16 cellular contexts compared by ENCODE assay signal in genomic region chr12:124758266-124759200, GRCh38.
DNase-seq lines count a peak whose midpoint lies in the region; ATAC-seq and TF ChIP-seq lines count a peak whose summit lies in the region.
"Had no signal": no experiment of that assay in that cellular context is flagged by ENCODE, and none has a peak within 500 bp of the region (broad histone marks: within the 10 kb centered on the region; RNA-seq: fewer than 3 reads in every experiment).

No MANE protein-coding gene starts in this region.

- H3K9me3 ChIP-seq in Panc1 (ENCODE audit: control insufficient read depth, insufficient read depth, low read depth, low read length) (peaks cover 8% of the 10 kb centered on the region; the same call in 1 of the 2 replicates), T-helper 17 cell (ENCODE audit: control insufficient read depth, low read length, poor library complexity, severe bottlenecking) (no peaks in the 10 kb centered on the region)
- H3K9me3 ChIP-seq: right lobe of liver had no signal

- no TSS peak for BruUV-seq in Panc1 (replicated peaks; lab: Mats Ljungman, UMichigan)

- H3K4me3 ChIP-seq in Panc1 (ENCODE audit: low read depth in 2 of 2, low read length in 2 of 2) (no peak overlapping the region), mesendoderm (ENCODE audit: low read length) (no peak overlapping the region)
- H3K4me3 ChIP-seq: right lobe of liver had no signal

- H4K8ac ChIP-seq in mesendoderm (ENCODE audit: low read depth, low read length): no peak overlapping the region

- no peak overlapping the region for H3K23ac ChIP-seq in mesendoderm (ENCODE audit: low read length)

- no peak overlapping the region for H3K4me3 Mint-ChIP-seq in T-helper 17 cell
- H3K4me3 Mint-ChIP-seq: natural killer cell; stimulated activated naive CD8-positive, alpha-beta T cell treated with anti-CD3 and anti-CD28 coated beads, Interleukin-15, Interleukin-2, amounts not matched to agents 100 ng/mL and 50 ng/mL, for 24 hours had no signal

- no peak overlapping the region for H3K4me2 ChIP-seq in mesendoderm (ENCODE audit: low read length)

- no peak overlapping the region for H3K27ac Mint-ChIP-seq in T-helper 17 cell
- H3K27ac Mint-ChIP-seq: natural killer cell had no signal

- ATAC-seq in Panc1: no peak
- no peak for ATAC-seq in left lobe of liver
- no peak for ATAC-seq in HG03097 (IDR thresholded peaks at IDR 0.05; ENCODE audit: low FRiP score, unreplicated experiment)
- ATAC-seq in T-helper 17 cell: no peak
- ATAC-seq: left colon, natural killer cell, right lobe of liver had no signal

- H3K27me3 ChIP-seq in Panc1 (ENCODE audit: control insufficient read depth, insufficient read depth, low read length) (no peaks in the 10 kb centered on the region), mesendoderm (ENCODE audit: insufficient read depth, low read length, poor library complexity) (no peaks in the 10 kb centered on the region)
- H3K27me3 ChIP-seq: right lobe of liver had no signal

- H3K56ac ChIP-seq in mesendoderm (ENCODE audit: low read length): no peak overlapping the region

- in situ Hi-C loops in Panc1 (cut with HindIII; ENCODE audit: low pct_unique_long_range_greater_than_20kb, low sequenced_read_pairs): no loop called here

- H2BK120ac ChIP-seq in mesendoderm (ENCODE audit: low read depth, low read length): no peak overlapping the region

- no peaks in the 10 kb centered on the region for H3K79me1 ChIP-seq in mesendoderm (ENCODE audit: low read length)

- H3K4me1 Mint-ChIP-seq in T-helper 17 cell: peaks cover 2% of the 10 kb centered on the region

- no peak overlapping the region for H3K4ac ChIP-seq in mesendoderm (ENCODE audit: low read depth, low read length)

- no peaks in the 10 kb centered on the region for H3K79me2 ChIP-seq in mesendoderm (ENCODE audit: control insufficient read depth, insufficient read depth, low read length)

- intact Hi-C loops in Panc1 (cut with micrococcal nuclease; ENCODE audit: unreplicated experiment): no loop called here

- H2AK5ac ChIP-seq in mesendoderm (ENCODE audit: low read length): no peak overlapping the region

- WGBS in mesendoderm (ENCODE audit: extremely low coverage, insufficient coverage, low lambda C conversion rate): no CpG with 5 or more reads among the region's 32 CpGs

- no peak overlapping the region for H2BK5ac ChIP-seq in mesendoderm (ENCODE audit: low read length)

- POLR2A ChIA-PET in Panc1 (lab: Charles Lee): no interaction called here

- H3K36me3 Mint-ChIP-seq in T-helper 17 cell (ENCODE audit: low read depth): peaks cover 3% of the 10 kb centered on the region
- H3K36me3 Mint-ChIP-seq: natural killer cell had no signal

- no peak overlapping the region for H4K5ac ChIP-seq in mesendoderm (ENCODE audit: low read length)

- DNase-seq in DMS79 treated with DMSO at 0.1 percent for 48 hours (lab: John Stamatoyannopoulos, UW) (peak; percentile 93), NCI-H2107 (lab: John Stamatoyannopoulos, UW) (peak; percentile 41), Panc1 (ENCODE audit: low read depth, low spot score) (no peak), mesendoderm (no peak), left lobe of liver (ENCODE audit: low spot score) (no peak), T-helper 17 cell (no peak)
- no peak for DNase-seq in activated effector memory CD4-positive, alpha-beta T cell treated with Interleukin-2 at 50 U/mL for 16 hours
- DNase-seq: activated CD4-positive, alpha-beta T cell treated with anti-CD3 and anti-CD28 coated beads, Interleukin-2, amount 50 U/mL, for 1 hour; GF-D8; left colon; natural killer cell; NCI-H2029; right lobe of liver had no signal

- H3K4me1 ChIP-seq in Panc1 (ENCODE audit: control insufficient read depth, insufficient read depth, low read length) (peaks cover 31% of the 10 kb centered on the region), mesendoderm (ENCODE audit: control insufficient read depth, low read depth, low read length) (peaks cover 9% of the 10 kb centered on the region)

- H3K27me3 Mint-ChIP-seq in T-helper 17 cell: peaks cover 48% of the 10 kb centered on the region

- no peak overlapping the region for H2BK15ac ChIP-seq in mesendoderm (replicated peaks; ENCODE audit: low read depth)

- no peak for TF ChIP-seq CTCF in Panc1 (IDR thresholded peaks at IDR 0.05)

- peak overlapping the region; percentile 29 for H3K9ac ChIP-seq in mesendoderm (ENCODE audit: low read length)

- H3K27ac ChIP-seq in Panc1 (ENCODE audit: low read length): peak overlapping the region; percentile 75
- H3K27ac ChIP-seq in mesendoderm (ENCODE audit: low read depth, low read length): no peak overlapping the region
- H3K27ac ChIP-seq: C4-2B, right lobe of liver had no signal

- no peaks in the 10 kb centered on the region for H3K36me3 ChIP-seq in Panc1 (ENCODE audit: control insufficient read depth, insufficient read depth, low read length)
- no peaks in the 10 kb centered on the region for H3K36me3 ChIP-seq in mesendoderm (ENCODE audit: control insufficient read depth, insufficient read depth, low read length)
- H3K36me3 ChIP-seq: right lobe of liver had no signal

- no peak overlapping the region for H3K18ac ChIP-seq in mesendoderm (ENCODE audit: low read length)

- CTCF ChIA-PET in Panc1 (lab: Charles Lee): no interaction called here

Comparison
In these comparisons a context has a peak if more than half of its experiments do, and no peak if none do; other contexts are left out.
1. DNase-seq: peak in DMS79 treated with DMSO at 0.1 percent for 48 hours (single experiment) and NCI-H2107 (single experiment); none in Panc1 (single experiment), mesendoderm (single experiment), activated effector memory CD4-positive, alpha-beta T cell treated with Interleukin-2 at 50 U/mL for 16 hours (single experiment), left lobe of liver (single experiment) and T-helper 17 cell (0 of 3).